In the genomic region with DNA sequence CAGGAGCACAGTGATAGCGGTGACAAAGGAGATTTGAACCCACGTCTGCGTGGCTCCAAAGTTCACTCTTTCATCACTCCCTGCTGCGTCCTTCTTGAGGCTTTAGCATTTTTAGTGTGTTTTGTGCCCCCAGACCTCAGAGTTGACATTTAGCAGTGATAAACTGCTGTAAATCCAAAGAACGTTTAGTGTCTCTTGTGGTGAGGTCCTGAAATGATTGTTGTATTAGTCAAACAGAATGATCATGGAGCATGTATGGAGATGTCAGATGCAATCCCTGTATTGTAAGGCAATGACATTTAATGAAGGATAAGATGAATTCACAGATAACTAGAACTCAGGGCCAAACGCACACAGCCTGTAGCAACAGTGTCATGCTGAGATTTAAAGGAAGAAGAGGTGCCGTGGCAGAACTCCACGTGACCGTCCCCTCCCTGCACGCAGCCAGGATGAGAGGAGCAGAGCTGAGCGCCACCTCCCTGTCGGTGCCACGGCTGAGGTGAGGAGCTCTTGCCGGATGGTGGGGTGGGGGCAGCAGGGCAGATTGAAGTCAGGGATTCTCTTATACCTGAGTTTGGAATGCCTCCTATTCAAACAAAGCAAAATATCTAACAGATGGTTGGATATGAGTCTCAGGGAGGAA, we compare ENCODE assay signal across 2 cellular contexts.
A peak's percentile ranks its signal among the peaks of the same experiment; 100 is the strongest.
TF ChIP-seq lines count a peak whose summit lies in the region.

No MANE protein-coding gene starts in this region.

TF ChIP-seq in SK-N-SH, 30 proteins besides CTCF, POLR2A, EP300 and RAD21:
- TF ChIP-seq PBX3 (IDR thresholded peaks at IDR 0.05) (peak; percentile 22; the same call in 1 of the 2 replicates), RFX5 (IDR thresholded peaks at IDR 0.05; ENCODE audit: low read length) (no peak), FOXM1 (IDR thresholded peaks at IDR 0.05; ENCODE audit: low read depth) (no peak), NFIC (IDR thresholded peaks at IDR 0.05; ENCODE audit: borderline replicate concordance) (no peak), RCOR1 (IDR thresholded peaks at IDR 0.05; ENCODE audit: low read length) (no peak), JUND (IDR thresholded peaks at IDR 0.05) (no peak), FOXJ3 (CRISPR knock-in tag; IDR thresholded peaks at IDR 0.05) (no peak)
- TF ChIP-seq, protein P1, sequence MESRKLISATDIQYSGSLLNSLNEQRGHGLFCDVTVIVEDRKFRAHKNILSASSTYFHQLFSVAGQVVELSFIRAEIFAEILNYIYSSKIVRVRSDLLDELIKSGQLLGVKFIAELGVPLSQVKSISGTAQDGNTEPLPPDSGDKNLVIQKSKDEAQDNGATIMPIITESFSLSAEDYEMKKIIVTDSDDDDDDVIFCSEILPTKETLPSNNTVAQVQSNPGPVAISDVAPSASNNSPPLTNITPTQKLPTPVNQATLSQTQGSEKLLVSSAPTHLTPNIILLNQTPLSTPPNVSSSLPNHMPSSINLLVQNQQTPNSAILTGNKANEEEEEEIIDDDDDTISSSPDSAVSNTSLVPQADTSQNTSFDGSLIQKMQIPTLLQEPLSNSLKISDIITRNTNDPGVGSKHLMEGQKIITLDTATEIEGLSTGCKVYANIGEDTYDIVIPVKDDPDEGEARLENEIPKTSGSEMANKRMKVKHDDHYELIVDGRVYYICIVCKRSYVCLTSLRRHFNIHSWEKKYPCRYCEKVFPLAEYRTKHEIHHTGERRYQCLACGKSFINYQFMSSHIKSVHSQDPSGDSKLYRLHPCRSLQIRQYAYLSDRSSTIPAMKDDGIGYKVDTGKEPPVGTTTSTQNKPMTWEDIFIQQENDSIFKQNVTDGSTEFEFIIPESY (IDR thresholded peaks at IDR 0.05; ENCODE audit: borderline replicate concordance, low read depth) = no peak
- TF ChIP-seq, protein P2, sequence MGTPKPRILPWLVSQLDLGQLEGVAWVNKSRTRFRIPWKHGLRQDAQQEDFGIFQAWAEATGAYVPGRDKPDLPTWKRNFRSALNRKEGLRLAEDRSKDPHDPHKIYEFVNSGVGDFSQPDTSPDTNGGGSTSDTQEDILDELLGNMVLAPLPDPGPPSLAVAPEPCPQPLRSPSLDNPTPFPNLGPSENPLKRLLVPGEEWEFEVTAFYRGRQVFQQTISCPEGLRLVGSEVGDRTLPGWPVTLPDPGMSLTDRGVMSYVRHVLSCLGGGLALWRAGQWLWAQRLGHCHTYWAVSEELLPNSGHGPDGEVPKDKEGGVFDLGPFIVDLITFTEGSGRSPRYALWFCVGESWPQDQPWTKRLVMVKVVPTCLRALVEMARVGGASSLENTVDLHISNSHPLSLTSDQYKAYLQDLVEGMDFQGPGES (IDR thresholded peaks at IDR 0.05; ENCODE audit: low read depth, low read length) = no peak

TF ChIP-seq in SK-N-SH treated with all-trans-retinoic acid at 6 μM for 48 hours, 23 proteins besides CTCF, POLR2A, EP300 and RAD21 (continued from another document):
- TF ChIP-seq CSDC2 (CRISPR knock-in tag; IDR thresholded peaks at IDR 0.05) (no peak), BACH2 (CRISPR knock-in tag; IDR thresholded peaks at IDR 0.05; ENCODE audit: borderline replicate concordance) (no peak), PPARA (CRISPR knock-in tag; IDR thresholded peaks at IDR 0.05; ENCODE audit: borderline replicate concordance) (no peak), SNAI2 (CRISPR knock-in tag; IDR thresholded peaks at IDR 0.05) (no peak), GLIS3 (CRISPR knock-in tag; IDR thresholded peaks at IDR 0.05) (no peak), ZFP30 (CRISPR knock-in tag; IDR thresholded peaks at IDR 0.05) (no peak)
